8 cellular contexts compared by ENCODE assay signal in genomic region chr1:53062731-53063591, GRCh38. TPM values are rescaled to one million over a fixed set of nuclear protein-coding genes. Genes with fewer than 3 reads are reported as not detected.
DNase-seq lines count a peak whose midpoint lies in the region; ATAC-seq and TF ChIP-seq lines count a peak whose summit lies in the region.

No MANE protein-coding gene starts in this region.

- DNase-seq in AG04450 (ENCODE audit: low read depth, low spot score) (no peak), Peyer's patch (peak in 2 of 3 donors; percentile 43 to 44), Right ventricle myocardium inferior (ENCODE audit: missing footprints) (peak; percentile 53), osteoblast (ENCODE audit: insufficient read length, low spot score, missing footprints) (peak; percentile 87), GM20000 (ENCODE audit: low spot score) (no peak), substantia nigra (lab: John Stamatoyannopoulos, UW) (no peak)

- no peaks in the 10 kb centered on the region for H3K79me2 ChIP-seq in osteoblast (ENCODE audit: insufficient read depth, low read length)

- no peak for ATAC-seq in Right ventricle myocardium inferior
- no peak for ATAC-seq in GM19328 (IDR thresholded peaks at IDR 0.05; ENCODE audit: unreplicated experiment)
- ATAC-seq in GM21717 (IDR thresholded peaks at IDR 0.05; ENCODE audit: unreplicated experiment) = no peak

- no peak for TF ChIP-seq POLR2A in Peyer's patch (IDR thresholded peaks at IDR 0.05)

- POLR2A ChIA-PET in AG04450 (lab: Yijun Ruan, JAX) = interaction anchor here (0.7 to 1.1 kb wide), 2 partner anchors 133 to 142 kb away, joined by 3 read pairs; partner anchors contain the start of gene ECHDC2

- no peak overlapping the region for H3K27ac ChIP-seq in AG04450 (ENCODE audit: low read depth, low read length)
- H3K27ac ChIP-seq in Peyer's patch = peak overlapping the region in 1 of 4 donors; percentile 55
- H3K27ac ChIP-seq in osteoblast (ENCODE audit: low read depth, low read length) = no peak overlapping the region
- H3K27ac ChIP-seq in substantia nigra (ENCODE audit: low read depth, low read length, poor library complexity, severe bottlenecking) = no peak overlapping the region

- peaks cover 4% of the 10 kb centered on the region; the same call in 1 of the 2 replicates for H3K9me3 ChIP-seq in AG04450 (ENCODE audit: control insufficient read depth, insufficient read depth, low read length)
- H3K9me3 ChIP-seq in Peyer's patch = no peaks in the 10 kb centered on the region
- no peaks in the 10 kb centered on the region for H3K9me3 ChIP-seq in osteoblast (ENCODE audit: low read depth, low read length)

- intact Hi-C loops in Right ventricle myocardium inferior (cut with DNase I) = no loop called here

- H3K4me3 ChIP-seq in AG04450 (ENCODE audit: low read depth, low read length) (peak overlapping the region; percentile 74), Peyer's patch (peak overlapping the region; percentile 29 to 70 (median 45)), osteoblast (ENCODE audit: insufficient read depth, low read length) (peak overlapping the region; percentile 74)

- H3K4me1 ChIP-seq in Peyer's patch = peaks cover 0 to 21% (median 5%) of the 10 kb centered on the region in 4 donors
- H3K4me1 ChIP-seq in osteoblast (ENCODE audit: insufficient read depth, low read length) = peaks cover 22% of the 10 kb centered on the region

- CTCF ChIA-PET in AG04450 (lab: Charles Lee) = no interaction called here

- H3K4me2 ChIP-seq in osteoblast (ENCODE audit: insufficient read depth, low read length) = peak overlapping the region; percentile 83

- TF ChIP-seq CTCF in AG04450 (IDR thresholded peaks at IDR 0.05; ENCODE audit: low read depth, low read length) (no peak; the same call in 1 of the 2 replicates), Peyer's patch (IDR thresholded peaks at IDR 0.05) (no peak), osteoblast (IDR thresholded peaks at IDR 0.05; ENCODE audit: extremely low read depth, low read depth, low read length) (no peak), GM20000 (IDR thresholded peaks at IDR 0.05; ENCODE audit: extremely low read depth, missing control alignments) (no peak)

- no peaks in the 10 kb centered on the region for H4K20me1 ChIP-seq in osteoblast (ENCODE audit: insufficient read depth, low read length)

- H3K27me3 ChIP-seq in AG04450 (ENCODE audit: control insufficient read depth, insufficient read depth, low read length) = peaks cover 4% of the 10 kb centered on the region
- peaks cover 0 to 14% of the 10 kb centered on the region in 2 donors for H3K27me3 ChIP-seq in Peyer's patch
- peaks cover 27% of the 10 kb centered on the region for H3K27me3 ChIP-seq in osteoblast (ENCODE audit: insufficient read depth, low read length)

- H3K36me3 ChIP-seq in Peyer's patch = no peaks in the 10 kb centered on the region
- H3K36me3 ChIP-seq in osteoblast (ENCODE audit: insufficient read depth, low read length) = no peaks in the 10 kb centered on the region

- H2AFZ ChIP-seq in osteoblast (ENCODE audit: low read length) = peak overlapping the region; percentile 35

RNA-seq across cellular contexts. Expression of gene PODN, which starts 0.9 kb away (rescaled TPM):
- polyA plus RNA-seq in AG04450 (2011; rRNA removed) = 11.8 and 17.6 TPM in 2 replicates
- 6.9 TPM in 2 replicates for polyA minus RNA-seq in AG04450 (2011; rRNA and poly(A)+ RNA removed)
- total RNA-seq in Peyer's patch (10 to 100 TPM in 3 of 4 donors, 1 to 10 TPM in 1; 7.0 to 32.2 (median 17.0) TPM), Right ventricle myocardium inferior (35.3 TPM), osteoblast (43.3 and 52.8 TPM in 2 replicates)

Comparison
In these comparisons a context has a peak if more than half of its experiments do, and no peak if none do; other contexts are left out.
1. DNase-seq: peak in Peyer's patch (2 of 3), Right ventricle myocardium inferior (single experiment) and osteoblast (single experiment); none in AG04450 (single experiment), GM20000 (single experiment) and substantia nigra (0 of 49).
2. Peak in every context shown above with its lines, with median percentiles within 50 percentile points of each other: H3K4me3 ChIP-seq.